Comparison of ENCODE assay signal across 20 cellular contexts in the genomic region with DNA sequence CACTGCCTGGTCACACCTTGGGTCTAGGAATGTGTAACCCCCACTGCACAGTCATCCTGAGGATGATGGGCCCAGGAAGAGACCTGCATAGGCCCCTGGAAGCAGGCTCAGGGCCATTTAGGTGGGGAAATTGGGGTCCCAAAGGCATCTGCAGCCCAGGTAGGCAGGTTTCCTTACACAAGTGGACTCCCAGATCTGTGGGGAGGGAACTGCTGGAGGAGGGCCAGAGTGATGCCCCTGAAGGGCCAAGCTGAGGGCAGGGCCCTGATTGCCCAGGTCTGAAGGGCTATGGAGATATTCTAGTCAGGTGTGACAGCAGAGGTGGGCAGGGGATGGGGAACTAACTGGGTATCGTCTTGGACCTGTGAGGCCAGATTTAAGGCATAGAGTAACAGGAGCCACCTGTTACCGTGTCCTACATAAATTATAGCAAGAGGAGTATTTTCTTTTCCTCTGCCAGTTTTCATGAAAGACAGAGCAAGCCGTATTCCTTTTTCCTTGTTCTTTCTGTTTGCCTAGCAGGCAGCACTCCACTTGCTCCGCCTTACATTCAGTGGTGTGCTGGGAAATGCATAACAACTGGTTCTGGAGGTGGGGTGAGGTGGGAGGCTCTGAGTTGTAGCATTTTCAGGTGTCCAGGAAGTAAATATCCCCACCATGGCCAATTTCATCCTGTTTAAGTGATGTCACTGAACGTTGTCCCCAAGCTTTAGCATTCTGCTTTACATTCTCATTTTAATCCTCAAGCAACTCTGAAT. TPM values are rescaled to one million over a fixed set of nuclear protein-coding genes. Genes with fewer than 3 reads are reported as not detected.
DNase-seq lines count a peak whose midpoint lies in the region; ATAC-seq, FAIRE-seq and TF ChIP-seq lines count a peak whose summit lies in the region.
"Had no signal": no experiment of that assay in that cellular context is flagged by ENCODE, and none has a peak within 500 bp of the region (broad histone marks: within the 10 kb centered on the region; RNA-seq: fewer than 3 reads in every experiment).

No MANE protein-coding gene starts in this region.

- peak overlapping the region; percentile 71 for H3K27ac Mint-ChIP-seq in GM23338
- H3K27ac Mint-ChIP-seq in T-helper 2 cell treated with Interferon-gamma antibody and Interleukin-4, amounts not matched to agents 5 μg/mL and 100 μg/mL, for 36 hours: no peak overlapping the region
- H3K27ac Mint-ChIP-seq: activated T-helper 1 cell treated with anti-CD3 and anti-CD28 coated beads, Interleukin-12 subunit alpha, Interleukin-12 subunit beta, Interleukin-2, Interleukin-4 antibody, amounts not matched to agents 30 ng/mL and 10 ng/mL and 1 ng/mL, durations not matched to agents 14 hours and 24 hours and 36 hours; B cell had no signal

- H3K4me1 ChIP-seq in GM23338 (ENCODE audit: insufficient read depth) (peaks cover 12% of the 10 kb centered on the region), HUES64 (ENCODE audit: insufficient read depth, low read length) (peaks cover 8% of the 10 kb centered on the region)

- H3K9me2 ChIP-seq in GM23338 (ENCODE audit: insufficient read depth): no peaks in the 10 kb centered on the region; the same call in 1 of the 2 replicates

- 0 out of 2 replicates have a peak overlapping the region, but pooled peaks have one; percentile 48 for H3K4me2 ChIP-seq in GM23338

- no peak for TF ChIP-seq CTCF in GM23338 (conservative IDR thresholded peaks at IDR 0.05; ENCODE audit: low read depth in 2 of 2)

- H3F3A ChIP-seq in GM23338 (replicated peaks; ENCODE audit: low read depth): no peaks in the 10 kb centered on the region

- peaks cover 27% of the 10 kb centered on the region for H3K4me1 Mint-ChIP-seq in GM23338
- no peaks in the 10 kb centered on the region for H3K4me1 Mint-ChIP-seq in T-helper 2 cell treated with Interferon-gamma antibody and Interleukin-4, amounts not matched to agents 5 μg/mL and 100 μg/mL, for 36 hours (ENCODE audit: low read depth)

- H3K27ac ChIP-seq in GM23338 (ENCODE audit: low read depth) (no peak overlapping the region), HUES64 (ENCODE audit: low read depth, low read length) (peak overlapping the region; percentile 18; the same call in 1 of the 2 replicates)
- H3K27ac ChIP-seq: cardiac muscle cell, tibial artery had no signal

- peaks cover 3% of the 10 kb centered on the region; the same call in 1 of the 2 replicates for H3K9me3 ChIP-seq in HUES64 (ENCODE audit: insufficient read depth, low read depth, low read length)
- H3K9me3 ChIP-seq: Peyer's patch had no signal

- peaks cover 17% of the 10 kb centered on the region for H3K9me3 Mint-ChIP-seq in GM23338
- peaks cover 18% of the 10 kb centered on the region for H3K9me3 Mint-ChIP-seq in T-helper 2 cell treated with Interferon-gamma antibody and Interleukin-4, amounts not matched to agents 5 μg/mL and 100 μg/mL, for 36 hours

- H3K4me3 ChIP-seq in GM23338 (no peak overlapping the region), HUES64 (ENCODE audit: low read length) (no peak overlapping the region)
- H3K4me3 ChIP-seq: cardiac muscle cell, Peyer's patch, tibial artery had no signal

- peaks cover 38% of the 10 kb centered on the region for H3K36me3 Mint-ChIP-seq in GM23338 (ENCODE audit: low read depth)
- peaks cover 7% of the 10 kb centered on the region for H3K36me3 Mint-ChIP-seq in T-helper 2 cell treated with Interferon-gamma antibody and Interleukin-4, amounts not matched to agents 5 μg/mL and 100 μg/mL, for 36 hours (ENCODE audit: low read depth)

- H3K27me3 Mint-ChIP-seq in GM23338 (ENCODE audit: insufficient read depth, low read depth, poor library complexity): peaks cover 4% of the 10 kb centered on the region
- H3K27me3 Mint-ChIP-seq in T-helper 2 cell treated with Interferon-gamma antibody and Interleukin-4, amounts not matched to agents 5 μg/mL and 100 μg/mL, for 36 hours (ENCODE audit: low read depth): no peaks in the 10 kb centered on the region
- H3K27me3 Mint-ChIP-seq: B cell had no signal

- H3K36me3 ChIP-seq in GM23338 (ENCODE audit: insufficient read depth) (no peaks in the 10 kb centered on the region), HUES64 (ENCODE audit: insufficient read depth, low read length) (no peaks in the 10 kb centered on the region)
- H3K36me3 ChIP-seq: cardiac muscle cell had no signal

- no peak overlapping the region for H3K9ac ChIP-seq in HUES64 (ENCODE audit: low read depth, low read length)

- no peak for FAIRE-seq in HTR-8/SVneo (lab: Jason Lieb, UNC)
- FAIRE-seq: frontal cortex had no signal

- intact Hi-C loops in posterior vena cava (cut with DNase I): loop anchor here in 1 of 2 donors (5.0 kb wide), 1 partner anchor 39 kb away; a partner anchor contains a TSS

- H3K27me3 ChIP-seq in GM23338 (ENCODE audit: insufficient read depth) (no peaks in the 10 kb centered on the region), HUES64 (ENCODE audit: insufficient read depth, low read length) (no peaks in the 10 kb centered on the region)
- H3K27me3 ChIP-seq: cardiac muscle cell, Peyer's patch, tibial artery had no signal

- H4K20me1 ChIP-seq in GM23338 (replicated peaks; ENCODE audit: insufficient read depth): no peaks in the 10 kb centered on the region; the same call in 1 of the 2 replicates

- DNase-seq in GM23338 (ENCODE audit: low spot score) (peak; percentile 25), posterior vena cava (ENCODE audit: low spot score) (peak; percentile 45), SK-N-DZ (ENCODE audit: low spot score) (no peak), HTR-8/SVneo (ENCODE audit: insufficient read length, low spot score) (no peak)
- DNase-seq in T-helper 2 cell treated with Interferon-gamma antibody and Interleukin-4, amounts not matched to agents 5 μg/mL and 100 μg/mL, for 36 hours (ENCODE audit: low spot score): no peak
- DNase-seq: H7; Kasumi-1; NCI-H1694; NCI-H524 treated with DMSO at 0.1 percent for 48 hours; nucleus accumbens; Peyer's patch; stimulated activated CD4-positive, alpha-beta T cell treated with anti-CD3 and anti-CD28 coated beads, Interleukin-4, amount 100 ng/mL, for 24 hours; stimulated activated CD8-positive, alpha-beta memory T cell treated with anti-CD3 and anti-CD28 coated beads, Interleukin-4, amount 100 ng/mL, for 48 hours; tibial artery had no signal

- H3K4me3 Mint-ChIP-seq in GM23338: no peak overlapping the region
- no peak overlapping the region for H3K4me3 Mint-ChIP-seq in T-helper 2 cell treated with Interferon-gamma antibody and Interleukin-4, amounts not matched to agents 5 μg/mL and 100 μg/mL, for 36 hours
- H3K4me3 Mint-ChIP-seq: activated T-helper 1 cell treated with anti-CD3 and anti-CD28 coated beads, Interleukin-12 subunit alpha, Interleukin-12 subunit beta, Interleukin-2, Interleukin-4 antibody, amounts not matched to agents 30 ng/mL and 10 ng/mL and 1 ng/mL, durations not matched to agents 14 hours and 24 hours and 36 hours; B cell had no signal

- H3K79me2 ChIP-seq in GM23338 (replicated peaks; ENCODE audit: insufficient read depth): peaks cover 51% of the 10 kb centered on the region

- 62% methylated on average over 5 of the region's 5 CpGs for WGBS in HUES64

- H2AFZ ChIP-seq in GM23338: no peak overlapping the region

- ATAC-seq in GM23338 (peak; percentile 61), esophagus mucosa (peak; percentile 34)

TF ChIP-seq in GM23338, 12 proteins besides CTCF, POLR2A, EP300 and RAD21 (continues in another document):
- no peak for TF ChIP-seq CREB1 (CRISPR knock-in tag; IDR thresholded peaks at IDR 0.05; ENCODE audit: low read depth)
- TF ChIP-seq, protein P1, sequence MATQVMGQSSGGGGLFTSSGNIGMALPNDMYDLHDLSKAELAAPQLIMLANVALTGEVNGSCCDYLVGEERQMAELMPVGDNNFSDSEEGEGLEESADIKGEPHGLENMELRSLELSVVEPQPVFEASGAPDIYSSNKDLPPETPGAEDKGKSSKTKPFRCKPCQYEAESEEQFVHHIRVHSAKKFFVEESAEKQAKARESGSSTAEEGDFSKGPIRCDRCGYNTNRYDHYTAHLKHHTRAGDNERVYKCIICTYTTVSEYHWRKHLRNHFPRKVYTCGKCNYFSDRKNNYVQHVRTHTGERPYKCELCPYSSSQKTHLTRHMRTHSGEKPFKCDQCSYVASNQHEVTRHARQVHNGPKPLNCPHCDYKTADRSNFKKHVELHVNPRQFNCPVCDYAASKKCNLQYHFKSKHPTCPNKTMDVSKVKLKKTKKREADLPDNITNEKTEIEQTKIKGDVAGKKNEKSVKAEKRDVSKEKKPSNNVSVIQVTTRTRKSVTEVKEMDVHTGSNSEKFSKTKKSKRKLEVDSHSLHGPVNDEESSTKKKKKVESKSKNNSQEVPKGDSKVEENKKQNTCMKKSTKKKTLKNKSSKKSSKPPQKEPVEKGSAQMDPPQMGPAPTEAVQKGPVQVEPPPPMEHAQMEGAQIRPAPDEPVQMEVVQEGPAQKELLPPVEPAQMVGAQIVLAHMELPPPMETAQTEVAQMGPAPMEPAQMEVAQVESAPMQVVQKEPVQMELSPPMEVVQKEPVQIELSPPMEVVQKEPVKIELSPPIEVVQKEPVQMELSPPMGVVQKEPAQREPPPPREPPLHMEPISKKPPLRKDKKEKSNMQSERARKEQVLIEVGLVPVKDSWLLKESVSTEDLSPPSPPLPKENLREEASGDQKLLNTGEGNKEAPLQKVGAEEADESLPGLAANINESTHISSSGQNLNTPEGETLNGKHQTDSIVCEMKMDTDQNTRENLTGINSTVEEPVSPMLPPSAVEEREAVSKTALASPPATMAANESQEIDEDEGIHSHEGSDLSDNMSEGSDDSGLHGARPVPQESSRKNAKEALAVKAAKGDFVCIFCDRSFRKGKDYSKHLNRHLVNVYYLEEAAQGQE (IDR thresholded peaks at IDR 0.05; ENCODE audit: unreplicated experiment): no peak
- TF ChIP-seq EZH2 (IDR thresholded peaks at IDR 0.05; ENCODE audit: low read depth, unreplicated experiment): no peak
- no peak for TF ChIP-seq JUNB (IDR thresholded peaks at IDR 0.05; ENCODE audit: unreplicated experiment)
- TF ChIP-seq EZH2phosphoT487 (IDR thresholded peaks at IDR 0.05; ENCODE audit: unreplicated experiment): no peak
- TF ChIP-seq, protein P2, sequence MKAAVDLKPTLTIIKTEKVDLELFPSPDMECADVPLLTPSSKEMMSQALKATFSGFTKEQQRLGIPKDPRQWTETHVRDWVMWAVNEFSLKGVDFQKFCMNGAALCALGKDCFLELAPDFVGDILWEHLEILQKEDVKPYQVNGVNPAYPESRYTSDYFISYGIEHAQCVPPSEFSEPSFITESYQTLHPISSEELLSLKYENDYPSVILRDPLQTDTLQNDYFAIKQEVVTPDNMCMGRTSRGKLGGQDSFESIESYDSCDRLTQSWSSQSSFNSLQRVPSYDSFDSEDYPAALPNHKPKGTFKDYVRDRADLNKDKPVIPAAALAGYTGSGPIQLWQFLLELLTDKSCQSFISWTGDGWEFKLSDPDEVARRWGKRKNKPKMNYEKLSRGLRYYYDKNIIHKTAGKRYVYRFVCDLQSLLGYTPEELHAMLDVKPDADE (IDR thresholded peaks at IDR 0.05): no peak

RNA-seq across cellular contexts. Expression of a gene that starts 41.3 kb away (rescaled TPM):
- total RNA-seq in GM23338 (2014; rRNA removed; shearing (Covaris generic)): 10.6 and 11.4 TPM in 2 replicates
- polyA plus RNA-seq in GM23338 (2016; fragmentation: Nextera tagmentation; extraction: Ambion mirVana): 9.7 and 11.2 TPM in 2 replicates
- 3.6 TPM for polyA plus RNA-seq in HUES64 (2013, experiment 1 of 2)
- polyA plus RNA-seq in HUES64 (2013, experiment 2 of 2): 3.0 TPM
- total RNA-seq in esophagus mucosa (8.8 TPM), posterior vena cava (1 to 10 TPM; 7.2 to 8.7 TPM)
- 0.85 and 1.2 TPM in 2 replicates for polyA plus RNA-seq in SK-N-DZ (2014; cell fraction: cytosol; rRNA removed)
- 1.4 and 3.0 TPM in 2 replicates for polyA plus RNA-seq in SK-N-DZ (2014; cell fraction: nucleus; rRNA removed)

Comparison
In these comparisons a context has a peak if more than half of its experiments do, and no peak if none do; other contexts are left out.
1. DNase-seq: peak in GM23338 (single experiment) and posterior vena cava (single experiment); none in SK-N-DZ (single experiment), HTR-8/SVneo (single experiment) and T-helper 2 cell treated with Interferon-gamma antibody and Interleukin-4, amounts not matched to agents 5 μg/mL and 100 μg/mL, for 36 hours (single experiment).